ENCODE assay signal across 8 cellular contexts in the genomic region with DNA sequence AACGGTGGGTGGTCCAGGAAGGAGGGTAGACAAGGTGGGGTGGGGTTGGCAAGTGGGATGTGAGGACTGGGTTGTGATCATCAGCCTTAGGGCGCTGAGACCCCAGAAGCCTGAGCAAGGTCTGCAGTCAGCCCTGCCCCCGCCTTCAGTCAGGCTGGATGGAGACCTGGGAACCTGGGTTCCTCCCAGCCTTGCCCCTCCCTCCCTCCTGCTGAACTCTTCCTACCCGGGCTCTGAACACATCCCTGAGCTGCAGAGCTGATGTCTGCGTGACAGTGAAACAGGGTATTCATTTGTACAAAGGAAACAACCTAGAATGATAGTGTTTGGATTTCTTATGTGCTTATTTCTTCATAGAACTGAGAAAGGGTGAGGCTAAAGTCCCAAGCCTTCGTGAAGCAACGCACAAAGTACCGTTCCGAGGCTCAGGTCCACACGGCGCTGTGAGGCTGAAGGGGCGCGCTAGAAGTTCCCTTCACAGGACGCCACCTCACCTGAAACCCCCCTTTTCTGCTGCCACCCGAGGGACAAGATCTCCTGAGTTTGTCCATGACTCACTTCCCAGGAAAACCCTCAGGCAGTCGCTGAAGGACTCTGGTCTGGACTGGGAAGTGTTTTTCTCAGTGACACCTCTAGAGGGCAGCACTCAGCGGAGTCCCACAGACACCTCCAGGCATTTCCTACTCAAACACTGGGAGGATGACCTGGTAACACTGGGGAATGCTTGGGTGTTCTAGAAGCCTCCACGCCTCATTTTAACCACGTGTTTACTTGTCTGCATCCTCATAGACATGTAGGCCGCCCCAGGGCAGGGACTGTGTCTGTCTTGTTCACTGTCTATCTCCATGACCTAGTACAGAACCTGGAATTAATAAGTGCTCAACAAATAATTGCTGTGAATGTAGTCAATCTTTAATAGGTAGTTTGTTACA. TPM values are rescaled to one million over a fixed set of nuclear protein-coding genes. Genes with fewer than 3 reads are reported as not detected.
A peak's percentile ranks its signal among the peaks of the same experiment; 100 is the strongest.
DNase-seq lines count a peak whose midpoint lies in the region; ATAC-seq and TF ChIP-seq lines count a peak whose summit lies in the region.

No MANE protein-coding gene starts in this region.

- no peak overlapping the region for H3K27ac Mint-ChIP-seq in activated CD4-positive, alpha-beta T cell treated with anti-CD3 and anti-CD28 coated beads, Interleukin-2, amount 10 ng/mL, durations not matched to agents 7 days and 5 days
- no peak overlapping the region for H3K27ac Mint-ChIP-seq in effector memory CD8-positive, alpha-beta T cell

- DNase-seq in NCI-H748 (lab: John Stamatoyannopoulos, UW; ENCODE audit: unreplicated experiment) (peak; percentile 69), NCI-H748 treated with DMSO at 0.1 percent for 48 hours (lab: John Stamatoyannopoulos, UW) (no peak), NCI-H226 (peak; percentile 48), mucosa of descending colon (peak in 2 of 3 donors; percentile 56 to 65)
- DNase-seq in activated CD4-positive, alpha-beta T cell treated with anti-CD3 and anti-CD28 coated beads, Interleukin-2, amount 10 ng/mL, durations not matched to agents 7 days and 5 days, result peak; percentile 59
- peak; percentile 28 to 35 (median 33) for DNase-seq in effector memory CD8-positive, alpha-beta T cell
- DNase-seq in stimulated activated naive CD8-positive, alpha-beta T cell treated with anti-CD3 and anti-CD28 coated beads, Interleukin-15, Interleukin-2, amounts not matched to agents 100 U/mL and 50 U/mL, for 24 hours, result peak; percentile 56

- POLR2A ChIA-PET in activated CD4-positive, alpha-beta T cell treated with anti-CD3 and anti-CD28 coated beads, Interleukin-2, amount 10 ng/mL, durations not matched to agents 7 days and 5 days (lab: Charles Lee), result no interaction called here

- peaks cover 29% of the 10 kb centered on the region for H3K27me3 Mint-ChIP-seq in activated CD4-positive, alpha-beta T cell treated with anti-CD3 and anti-CD28 coated beads, Interleukin-2, amount 10 ng/mL, durations not matched to agents 7 days and 5 days
- H3K27me3 Mint-ChIP-seq in effector memory CD8-positive, alpha-beta T cell, result peaks cover 29 to 44% of the 10 kb centered on the region in 2 donors

- TF ChIP-seq CTCF in mucosa of descending colon (IDR thresholded peaks at IDR 0.05), result peak; percentile 52

- no peaks in the 10 kb centered on the region for H3K36me3 Mint-ChIP-seq in activated CD4-positive, alpha-beta T cell treated with anti-CD3 and anti-CD28 coated beads, Interleukin-2, amount 10 ng/mL, durations not matched to agents 7 days and 5 days (ENCODE audit: low read depth)
- H3K36me3 Mint-ChIP-seq in effector memory CD8-positive, alpha-beta T cell (ENCODE audit: insufficient read depth), result peaks cover 3% of the 10 kb centered on the region

- no peaks in the 10 kb centered on the region for H3K9me3 Mint-ChIP-seq in activated CD4-positive, alpha-beta T cell treated with anti-CD3 and anti-CD28 coated beads, Interleukin-2, amount 10 ng/mL, durations not matched to agents 7 days and 5 days
- H3K9me3 Mint-ChIP-seq in effector memory CD8-positive, alpha-beta T cell, result no peaks in the 10 kb centered on the region

- ATAC-seq in HG02798 (IDR thresholded peaks at IDR 0.05; ENCODE audit: poor library complexity, unreplicated experiment) (peak; percentile 85), mucosa of descending colon (peak; percentile 99)
- peak; percentile 73 for ATAC-seq in effector memory CD8-positive, alpha-beta T cell (replicated peaks)
- ATAC-seq in stimulated activated naive CD8-positive, alpha-beta T cell treated with anti-CD3 and anti-CD28 coated beads, Interleukin-15, Interleukin-2, amounts not matched to agents 100 U/mL and 50 U/mL, for 24 hours, result peak; percentile 77

- H3K4me1 Mint-ChIP-seq in activated CD4-positive, alpha-beta T cell treated with anti-CD3 and anti-CD28 coated beads, Interleukin-2, amount 10 ng/mL, durations not matched to agents 7 days and 5 days, result no peaks in the 10 kb centered on the region
- no peaks in the 10 kb centered on the region for H3K4me1 Mint-ChIP-seq in effector memory CD8-positive, alpha-beta T cell (ENCODE audit: low read depth in 2 of 2)

- no peak overlapping the region for H3K4me3 Mint-ChIP-seq in activated CD4-positive, alpha-beta T cell treated with anti-CD3 and anti-CD28 coated beads, Interleukin-2, amount 10 ng/mL, durations not matched to agents 7 days and 5 days
- H3K4me3 Mint-ChIP-seq in effector memory CD8-positive, alpha-beta T cell, result no peak overlapping the region

- no peaks in the 10 kb centered on the region for H3K9me3 ChIP-seq in mucosa of descending colon

- no peaks in the 10 kb centered on the region for H3K36me3 ChIP-seq in mucosa of descending colon (ENCODE audit: low read depth)

- no peaks in the 10 kb centered on the region for H3K4me1 ChIP-seq in mucosa of descending colon (ENCODE audit: low read depth)

- H3K4me3 ChIP-seq in mucosa of descending colon, result no peak overlapping the region

- intact Hi-C loops in mucosa of descending colon (cut with DNase I, micrococcal nuclease), result no loop called here

- CTCF ChIA-PET in activated CD4-positive, alpha-beta T cell treated with anti-CD3 and anti-CD28 coated beads, Interleukin-2, amount 10 ng/mL, durations not matched to agents 7 days and 5 days (lab: Charles Lee), result interaction anchor here (1.3 kb wide), 1 partner anchor 19 kb away, joined by 3 read pairs; no protein-coding TSS in a partner anchor

RNA-seq across cellular contexts. Expression of a gene that starts 1.2 kb away (rescaled TPM):
- total RNA-seq in activated CD4-positive, alpha-beta T cell treated with anti-CD3 and anti-CD28 coated beads, Interleukin-2, amount 10 ng/mL, durations not matched to agents 7 days and 5 days, result not detected
- total RNA-seq in mucosa of descending colon, result not detected

RNA-seq across cellular contexts. Expression of a gene that starts 35.8 kb away (rescaled TPM):
- not detected for total RNA-seq in activated CD4-positive, alpha-beta T cell treated with anti-CD3 and anti-CD28 coated beads, Interleukin-2, amount 10 ng/mL, durations not matched to agents 7 days and 5 days
- 1 to 10 TPM in 2 of 3 donors, under 1 TPM in 1; 0.89 to 4.1 (median 1.1) TPM for total RNA-seq in mucosa of descending colon
